ENCODE assay signal across 4 cellular contexts in genomic region chr2:107467414-107467813, GRCh38.
"Had no signal": no experiment of that assay in that cellular context is flagged by ENCODE, and none has a peak within 500 bp of the region (broad histone marks: within the 10 kb centered on the region; RNA-seq: fewer than 3 reads in every experiment).

No MANE protein-coding gene starts in this region.

- ATAC-seq: GM23338 had no signal

- H3K4me3 Mint-ChIP-seq: GM23338, H9 had no signal

- H3K4me3 ChIP-seq: GM23338 had no signal

- H3K27ac Mint-ChIP-seq: GM23338, H9 had no signal

- DNase-seq: H9, HCEC 1CT, IMR-90 had no signal
